ENCODE assay signal across 1 cellular context in genomic region chr13:78409172-78409571, GRCh38.
TF ChIP-seq lines count a peak whose summit lies in the region.

No MANE protein-coding gene starts in this region.

TF ChIP-seq in GM23338, 12 proteins besides CTCF, POLR2A, EP300 and RAD21 (continued from another document):
- TF ChIP-seq ZNF462 (CRISPR knock-in tag; IDR thresholded peaks at IDR 0.05) (no peak), ZNF114 (CRISPR knock-in tag; IDR thresholded peaks at IDR 0.05) (no peak), POLR2AphosphoS5 (IDR thresholded peaks at IDR 0.05; ENCODE audit: low read depth) (no peak), STAT1 (IDR thresholded peaks at IDR 0.05; ENCODE audit: unreplicated experiment) (no peak), CREB1 (CRISPR knock-in tag; IDR thresholded peaks at IDR 0.05; ENCODE audit: low read depth) (no peak), JUNB (IDR thresholded peaks at IDR 0.05; ENCODE audit: unreplicated experiment) (no peak), EZH2 (IDR thresholded peaks at IDR 0.05; ENCODE audit: low read depth, unreplicated experiment) (no peak)
